Comparison of ENCODE assay signal across 9 cellular contexts in the genomic region with DNA sequence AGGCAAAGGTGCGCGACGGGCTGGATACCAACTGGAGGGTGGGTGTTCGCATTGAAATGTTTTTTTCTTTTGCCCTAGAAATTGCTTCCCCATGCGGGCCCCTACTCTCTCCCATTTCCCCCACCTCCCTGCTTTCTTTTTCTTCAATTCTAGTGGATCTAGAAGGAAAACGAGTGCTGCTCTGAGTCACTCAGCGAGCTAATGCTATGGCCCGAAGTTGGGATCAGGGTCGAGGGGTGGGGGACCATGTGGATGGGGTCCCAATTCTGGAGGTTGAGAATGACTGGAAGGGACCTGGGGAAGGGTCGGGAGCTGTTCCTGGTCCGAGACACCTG.
A peak's percentile ranks its signal among the peaks of the same experiment; 100 is the strongest.
DNase-seq lines count a peak whose midpoint lies in the region; ATAC-seq and TF ChIP-seq lines count a peak whose summit lies in the region.
"Had no signal": no experiment of that assay in that cellular context is flagged by ENCODE, and none has a peak within 500 bp of the region (broad histone marks: within the 10 kb centered on the region; RNA-seq: fewer than 3 reads in every experiment).

No MANE protein-coding gene starts in this region.

- no peak overlapping the region for H3K27ac ChIP-seq in fibroblast of lung (ENCODE audit: insufficient read depth, low read length)
- no peak overlapping the region for H3K27ac ChIP-seq in SK-N-SH (ENCODE audit: low read depth in 2 of 2, low read length in 1 of 2)

- DNase-seq in AG04449 (ENCODE audit: low read depth, low spot score), result no peak
- DNase-seq in NCI-H69 (lab: John Stamatoyannopoulos, UW), result peak; percentile 51
- peak in 1 of 2 donors; percentile 22 for DNase-seq in fibroblast of lung (ENCODE audit: low read depth in 2 of 2)
- no peak for DNase-seq in neural crest cell (ENCODE audit: low read depth, low spot score)
- DNase-seq in NCI-H2107 (lab: John Stamatoyannopoulos, UW), result no peak
- no peak for DNase-seq in T-helper 1 cell
- no peak for DNase-seq in SK-N-SH
- DNase-seq: KG1 had no signal

- peaks cover 43% of the 10 kb centered on the region for H3K4me1 Mint-ChIP-seq in neural crest cell

- no peaks in the 10 kb centered on the region for H3K9me3 Mint-ChIP-seq in neural crest cell

- H3K4me2 ChIP-seq in fibroblast of lung (ENCODE audit: extremely low read depth, insufficient read depth, low read length) (peak overlapping the region; percentile 57), SK-N-SH (no peak overlapping the region)

- H2AFZ ChIP-seq in fibroblast of lung (ENCODE audit: low read length) (peak overlapping the region; percentile 22), SK-N-SH (ENCODE audit: low read depth) (no peak overlapping the region)

- H3K79me2 ChIP-seq in fibroblast of lung (ENCODE audit: control insufficient read depth, insufficient read depth, low read length) (no peaks in the 10 kb centered on the region), SK-N-SH (ENCODE audit: insufficient read depth) (peaks cover 36% of the 10 kb centered on the region)

- no peak for ATAC-seq in HG03108 (IDR thresholded peaks at IDR 0.05; ENCODE audit: unreplicated experiment)

- H3K27me3 Mint-ChIP-seq in neural crest cell (ENCODE audit: low read depth), result peaks cover 79% of the 10 kb centered on the region

- H3K9me3 ChIP-seq in fibroblast of lung (ENCODE audit: control insufficient read depth, insufficient read depth, low read depth, low read length) (no peaks in the 10 kb centered on the region), SK-N-SH (no peaks in the 10 kb centered on the region)

- no peak overlapping the region for H3K9ac ChIP-seq in fibroblast of lung (ENCODE audit: insufficient read depth, low read length)
- no peak overlapping the region for H3K9ac ChIP-seq in SK-N-SH

- H3K36me3 ChIP-seq in fibroblast of lung (ENCODE audit: control insufficient read depth, insufficient read depth, low read length), result no peaks in the 10 kb centered on the region
- H3K36me3 ChIP-seq in SK-N-SH (replicated peaks in 1 of 2; ENCODE audit: control insufficient read depth in 1 of 2, insufficient read depth in 2 of 2, low read length in 1 of 2), result peaks cover 0 to 10% of the 10 kb centered on the region in 2 experiments

- peak overlapping the region; percentile 56 for H3K4me3 ChIP-seq in AG04449 (ENCODE audit: low read depth, low read length)
- peak overlapping the region; percentile 21 to 64 (median 50) for H3K4me3 ChIP-seq in fibroblast of lung (replicated peaks in 1 of 4; ENCODE audit: control extremely low read depth in 1 of 4, insufficient read depth in 1 of 4, low read depth in 3 of 4, low read length in 4 of 4)
- H3K4me3 ChIP-seq in SK-N-SH (ENCODE audit: low read depth in 2 of 2, low read length in 1 of 2), result no peak overlapping the region

- no peak for TF ChIP-seq RAD21 in SK-N-SH (IDR thresholded peaks at IDR 0.05; ENCODE audit: low read length)

- CTCF ChIA-PET in AG04449 (lab: Yijun Ruan, JAX), result no interaction called here
- CTCF ChIA-PET in SK-N-SH (lab: Yijun Ruan, JAX), result no interaction called here

- no peaks in the 10 kb centered on the region for H3K9me2 ChIP-seq in SK-N-SH

- 92% methylated on average over 11 of the region's 11 CpGs for WGBS in SK-N-SH (ENCODE audit: low lambda C conversion rate)

- no peaks in the 10 kb centered on the region for H3K4me1 ChIP-seq in fibroblast of lung (ENCODE audit: control insufficient read depth, extremely low read depth, insufficient read depth, low read length)
- no peaks in the 10 kb centered on the region; a peak in 2 of 4 replicates for H3K4me1 ChIP-seq in SK-N-SH (ENCODE audit: control insufficient read depth in 1 of 2, insufficient read depth in 2 of 2, low read depth in 1 of 2, low read length in 1 of 2)

- peak overlapping the region; percentile 95 for H3K4me3 Mint-ChIP-seq in neural crest cell

- H4K20me1 ChIP-seq in fibroblast of lung (ENCODE audit: control insufficient read depth, extremely low read depth, insufficient read depth, low read length) (no peaks in the 10 kb centered on the region), SK-N-SH (ENCODE audit: insufficient read depth) (no peaks in the 10 kb centered on the region; the same call in 1 of the 2 replicates)

- H3K36me3 Mint-ChIP-seq in neural crest cell (ENCODE audit: low read depth), result no peaks in the 10 kb centered on the region

- POLR2A ChIA-PET in AG04449 (lab: Yijun Ruan, JAX), result no interaction called here
- POLR2A ChIA-PET in SK-N-SH (lab: Yijun Ruan, JAX), result no interaction called here

- H3K27me3 ChIP-seq in fibroblast of lung (ENCODE audit: control insufficient read depth, insufficient read depth, low read length) (peaks cover 15% of the 10 kb centered on the region), SK-N-SH (ENCODE audit: insufficient read depth) (no peaks in the 10 kb centered on the region)

- no peaks in the 10 kb centered on the region for H3F3A ChIP-seq in SK-N-SH (replicated peaks; ENCODE audit: insufficient read depth)

- TF ChIP-seq EP300 in SK-N-SH (IDR thresholded peaks at IDR 0.05; ENCODE audit: borderline replicate concordance in 1 of 2, low read depth in 1 of 2, low read length in 1 of 2), result no peak

- TF ChIP-seq CTCF in AG04449 (IDR thresholded peaks at IDR 0.05; ENCODE audit: insufficient read depth, low read length, missing control alignments), result no peak
- TF ChIP-seq CTCF in fibroblast of lung (conservative IDR thresholded peaks at IDR 0.05 in 1 of 2, IDR thresholded peaks at IDR 0.05 in 1 of 2; ENCODE audit: low read depth in 1 of 2, low read length in 2 of 2), result no peak
- no peak for TF ChIP-seq CTCF in neural crest cell (conservative IDR thresholded peaks at IDR 0.05)
- TF ChIP-seq CTCF in SK-N-SH (IDR thresholded peaks at IDR 0.05), result no peak

- H3K27ac Mint-ChIP-seq in neural crest cell (ENCODE audit: unreplicated experiment), result no peak overlapping the region

TF ChIP-seq in SK-N-SH, 30 proteins besides CTCF, POLR2A, EP300 and RAD21:
- TF ChIP-seq POLR2AphosphoS5 (IDR thresholded peaks at IDR 0.05; ENCODE audit: low read depth, low read length), result no peak
- TF ChIP-seq ELF1 (IDR thresholded peaks at IDR 0.05), result no peak
- TF ChIP-seq, protein P1, sequence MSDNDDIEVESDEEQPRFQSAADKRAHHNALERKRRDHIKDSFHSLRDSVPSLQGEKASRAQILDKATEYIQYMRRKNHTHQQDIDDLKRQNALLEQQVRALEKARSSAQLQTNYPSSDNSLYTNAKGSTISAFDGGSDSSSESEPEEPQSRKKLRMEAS (IDR thresholded peaks at IDR 0.05; ENCODE audit: low read depth), result no peak
- TF ChIP-seq NFIC (IDR thresholded peaks at IDR 0.05; ENCODE audit: borderline replicate concordance), result no peak
- TF ChIP-seq FOSL2 (IDR thresholded peaks at IDR 0.05; ENCODE audit: borderline replicate concordance, low read depth), result no peak
- no peak for TF ChIP-seq TEAD4 (IDR thresholded peaks at IDR 0.05; ENCODE audit: borderline replicate concordance, insufficient read depth)
- TF ChIP-seq YY1 (IDR thresholded peaks at IDR 0.05; ENCODE audit: low read depth), result no peak
- no peak for TF ChIP-seq RCOR1 (IDR thresholded peaks at IDR 0.05; ENCODE audit: low read length)
- no peak for TF ChIP-seq CHD2 (IDR thresholded peaks at IDR 0.05; ENCODE audit: low read length, partially characterized antibody)
- TF ChIP-seq, protein P2, sequence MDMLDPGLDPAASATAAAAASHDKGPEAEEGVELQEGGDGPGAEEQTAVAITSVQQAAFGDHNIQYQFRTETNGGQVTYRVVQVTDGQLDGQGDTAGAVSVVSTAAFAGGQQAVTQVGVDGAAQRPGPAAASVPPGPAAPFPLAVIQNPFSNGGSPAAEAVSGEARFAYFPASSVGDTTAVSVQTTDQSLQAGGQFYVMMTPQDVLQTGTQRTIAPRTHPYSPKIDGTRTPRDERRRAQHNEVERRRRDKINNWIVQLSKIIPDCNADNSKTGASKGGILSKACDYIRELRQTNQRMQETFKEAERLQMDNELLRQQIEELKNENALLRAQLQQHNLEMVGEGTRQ (IDR thresholded peaks at IDR 0.05; ENCODE audit: borderline replicate concordance, low read depth, low read length), result no peak

Comparison
In these comparisons a context has a peak if more than half of its experiments do, and no peak if none do; other contexts are left out.
1. H3K4me3 ChIP-seq: peak in AG04449 (single experiment) and fibroblast of lung (4 of 4); none in SK-N-SH (0 of 2).